Comparison of ENCODE assay signal across 8 cellular contexts in genomic region chr3:185362850-185363661, GRCh38.
DNase-seq lines count a peak whose midpoint lies in the region; ATAC-seq and TF ChIP-seq lines count a peak whose summit lies in the region.

Gene MAP3K13, plus strand, starts transcription at chr3:185363136. Its CDS starts 65,446 bp downstream, at chr3:185428582.

- peak within 1 kb of the TSS; percentile 72 for H3K27ac ChIP-seq in coronary artery
- peak within 1 kb of the TSS in 16 of 21 experiments; percentile 0 to 81 (median 60) for H3K27ac ChIP-seq in skin epidermis

- peak; percentile 96 for ATAC-seq in HG02678 (IDR thresholded peaks at IDR 0.05; ENCODE audit: unreplicated experiment)

- no peak for TF ChIP-seq CTCF in coronary artery (IDR thresholded peaks at IDR 0.05)

- peak; percentile 64 for DNase-seq in activated effector memory CD4-positive, alpha-beta T cell treated with anti-CD3 and anti-CD28 coated beads, Interleukin-2, amount 50 U/mL, for 16 hours
- no peak for DNase-seq in activated effector memory CD4-positive, alpha-beta T cell treated with Interleukin-2 at 50 U/mL for 16 hours
- DNase-seq in NCI-H1092 treated with DMSO at 0.1 percent for 48 hours (lab: John Stamatoyannopoulos, UW), result peak; percentile 79
- DNase-seq in T follicular helper cell (ENCODE audit: low read depth), result peak; percentile 3
- DNase-seq in coronary artery (ENCODE audit: low spot score), result peak; percentile 85
- peak; percentile 94 for DNase-seq in islet precursor cell

- peak within 1 kb of the TSS; percentile 79 for H3K4me3 ChIP-seq in coronary artery
- peak within 1 kb of the TSS; percentile 34 to 53 (median 40) for H3K4me3 ChIP-seq in skin epidermis
